Comparison of ENCODE assay signal across 14 cellular contexts in genomic region chr5:33148076-33148501, GRCh38.
DNase-seq lines count a peak whose midpoint lies in the region; ATAC-seq, FAIRE-seq and TF ChIP-seq lines count a peak whose summit lies in the region.
"Had no signal": no experiment of that assay in that cellular context is flagged by ENCODE, and none has a peak within 500 bp of the region (broad histone marks: within the 10 kb centered on the region; RNA-seq: fewer than 3 reads in every experiment).

No MANE protein-coding gene starts in this region.

- no peak overlapping the region for H4K91ac ChIP-seq in mesenchymal stem cell (ENCODE audit: low read length)

- H2AFZ ChIP-seq in mesenchymal stem cell (ENCODE audit: low read depth, low read length): no peak overlapping the region

- no peak for TF ChIP-seq CTCF in colonic mucosa (IDR thresholded peaks at IDR 0.05)

- peaks cover 4% of the 10 kb centered on the region for H3K9me3 Mint-ChIP-seq in activated naive CD8-positive, alpha-beta T cell treated with anti-CD3 and anti-CD28 coated beads for 36 hours

- H3K36me3 Mint-ChIP-seq in activated naive CD8-positive, alpha-beta T cell treated with anti-CD3 and anti-CD28 coated beads for 36 hours: no peaks in the 10 kb centered on the region
- H3K36me3 Mint-ChIP-seq: activated naive CD4-positive, alpha-beta T cell treated with anti-CD3 and anti-CD28 coated beads, Interleukin-2, amount 50 U/mL, for 24 hours; CD14-positive monocyte; WTC11 had no signal

- intact Hi-C loops in colonic mucosa (cut with DNase I): no loop called here

- H3K79me1 ChIP-seq in mesenchymal stem cell (replicated peaks; ENCODE audit: low read length, poor library complexity, severe bottlenecking): no peaks in the 10 kb centered on the region

- H3K9ac ChIP-seq in mesenchymal stem cell (ENCODE audit: low read length) (peak overlapping the region; percentile 43), colonic mucosa (ENCODE audit: low read depth in 2 of 2, low read length in 2 of 2) (no peak overlapping the region)

- H3K14ac ChIP-seq in mesenchymal stem cell (ENCODE audit: low read length in 2 of 2): no peak overlapping the region

- no peak overlapping the region for H3K23ac ChIP-seq in mesenchymal stem cell (ENCODE audit: low read length in 2 of 2)

- DNase-seq in AG08395 (ENCODE audit: low spot score): peak; percentile 89
- peak; percentile 66 for DNase-seq in NCI-H460 (ENCODE audit: extremely low read depth, low read depth)
- DNase-seq in dedifferentiated amniotic fluid mesenchymal stem cell (ENCODE audit: extremely low spot score): peak; percentile 95
- DNase-seq in mesenchymal stem cell: peak; percentile 54
- DNase-seq in colonic mucosa: no peak
- no peak for DNase-seq in GM19239 (ENCODE audit: insufficient read length, low spot score)
- DNase-seq in activated naive CD8-positive, alpha-beta T cell treated with anti-CD3 and anti-CD28 coated beads for 36 hours: no peak
- DNase-seq: hippocampal formation, NCI-H510A had no signal

- no peaks in the 10 kb centered on the region for H3K4me1 Mint-ChIP-seq in activated naive CD8-positive, alpha-beta T cell treated with anti-CD3 and anti-CD28 coated beads for 36 hours
- H3K4me1 Mint-ChIP-seq: activated naive CD4-positive, alpha-beta T cell treated with anti-CD3 and anti-CD28 coated beads, Interleukin-2, amount 50 U/mL, for 24 hours; CD14-positive monocyte; WTC11 had no signal

- H3K27me3 Mint-ChIP-seq in activated naive CD8-positive, alpha-beta T cell treated with anti-CD3 and anti-CD28 coated beads for 36 hours: no peaks in the 10 kb centered on the region
- H3K27me3 Mint-ChIP-seq: activated naive CD4-positive, alpha-beta T cell treated with anti-CD3 and anti-CD28 coated beads, Interleukin-2, amount 50 U/mL, for 24 hours had no signal

- H3K4me3 ChIP-seq in mesenchymal stem cell (ENCODE audit: insufficient read depth in 1 of 2, low read depth in 1 of 2, low read length in 2 of 2) (no peak overlapping the region), colonic mucosa (no peak overlapping the region)
- H3K4me3 ChIP-seq: prostate gland had no signal

- FAIRE-seq in GM19239 (lab: Jason Lieb, UNC): no peak

- H3K27ac Mint-ChIP-seq in activated naive CD8-positive, alpha-beta T cell treated with anti-CD3 and anti-CD28 coated beads for 36 hours: no peak overlapping the region
- H3K27ac Mint-ChIP-seq: activated naive CD4-positive, alpha-beta T cell treated with anti-CD3 and anti-CD28 coated beads, Interleukin-2, amount 50 U/mL, for 24 hours; CD14-positive monocyte; WTC11 had no signal

- H3K4ac ChIP-seq in mesenchymal stem cell (ENCODE audit: low read depth in 1 of 2, low read length in 2 of 2): no peak overlapping the region

- H3K4me3 Mint-ChIP-seq in activated naive CD8-positive, alpha-beta T cell treated with anti-CD3 and anti-CD28 coated beads for 36 hours: no peak overlapping the region
- H3K4me3 Mint-ChIP-seq: activated naive CD4-positive, alpha-beta T cell treated with anti-CD3 and anti-CD28 coated beads, Interleukin-2, amount 50 U/mL, for 24 hours; CD14-positive monocyte; WTC11 had no signal

- H3K27me3 ChIP-seq in mesenchymal stem cell (ENCODE audit: control insufficient read depth in 1 of 2, insufficient read depth in 1 of 2, low read length in 2 of 2) (no peaks in the 10 kb centered on the region), colonic mucosa (no peaks in the 10 kb centered on the region)

- H2BK12ac ChIP-seq in mesenchymal stem cell (ENCODE audit: low read length in 2 of 2): no peak overlapping the region

- H4K8ac ChIP-seq in mesenchymal stem cell (ENCODE audit: low read length): no peak overlapping the region

- no peak for ATAC-seq in HG03442 (IDR thresholded peaks at IDR 0.05; ENCODE audit: unreplicated experiment)
- ATAC-seq: WTC11 had no signal

- 70% methylated on average over 3 of the region's 3 CpGs for WGBS in mesenchymal stem cell

- H3K4me1 ChIP-seq in mesenchymal stem cell (ENCODE audit: control insufficient read depth, insufficient read depth, low read depth, low read length) (no peaks in the 10 kb centered on the region), colonic mucosa (no peaks in the 10 kb centered on the region)
- H3K4me1 ChIP-seq: prostate gland had no signal

- H2BK15ac ChIP-seq in mesenchymal stem cell (ENCODE audit: low read depth, poor library complexity, severe bottlenecking): no peak overlapping the region

- no peak overlapping the region for H2BK5ac ChIP-seq in mesenchymal stem cell (ENCODE audit: low read depth, low read length, poor library complexity, severe bottlenecking)

- no peak overlapping the region for H3K4me2 ChIP-seq in mesenchymal stem cell (ENCODE audit: low read length, poor library complexity, severe bottlenecking)

- H3K9me3 ChIP-seq in mesenchymal stem cell (ENCODE audit: control insufficient read depth, low read length) (no peaks in the 10 kb centered on the region), colonic mucosa (no peaks in the 10 kb centered on the region)
- H3K9me3 ChIP-seq: prostate gland had no signal

- no peak overlapping the region for H2AK5ac ChIP-seq in mesenchymal stem cell (ENCODE audit: low read length, severe bottlenecking)

- H3K27ac ChIP-seq in mesenchymal stem cell (ENCODE audit: low read length, poor library complexity, severe bottlenecking) (peak overlapping the region; percentile 61), colonic mucosa (no peak overlapping the region)
- H3K27ac ChIP-seq: prostate gland had no signal

- H3K36me3 ChIP-seq in mesenchymal stem cell (ENCODE audit: control insufficient read depth in 1 of 2, insufficient read depth in 2 of 2, low read depth in 1 of 2, low read length in 2 of 2) (no peaks in the 10 kb centered on the region), colonic mucosa (no peaks in the 10 kb centered on the region)
- H3K36me3 ChIP-seq: prostate gland had no signal

- no peak overlapping the region for H3K18ac ChIP-seq in mesenchymal stem cell (ENCODE audit: low read depth in 1 of 2, low read length in 2 of 2)

- H2BK120ac ChIP-seq in mesenchymal stem cell (ENCODE audit: low read depth, low read length): no peak overlapping the region

Comparison
In these comparisons a context has a peak if more than half of its experiments do, and no peak if none do; other contexts are left out.
1. DNase-seq: peak in AG08395 (single experiment), NCI-H460 (single experiment), dedifferentiated amniotic fluid mesenchymal stem cell (single experiment) and mesenchymal stem cell (single experiment); none in colonic mucosa (single experiment), GM19239 (single experiment) and activated naive CD8-positive, alpha-beta T cell treated with anti-CD3 and anti-CD28 coated beads for 36 hours (single experiment).